14 cellular contexts compared by ENCODE assay signal in the genomic region with DNA sequence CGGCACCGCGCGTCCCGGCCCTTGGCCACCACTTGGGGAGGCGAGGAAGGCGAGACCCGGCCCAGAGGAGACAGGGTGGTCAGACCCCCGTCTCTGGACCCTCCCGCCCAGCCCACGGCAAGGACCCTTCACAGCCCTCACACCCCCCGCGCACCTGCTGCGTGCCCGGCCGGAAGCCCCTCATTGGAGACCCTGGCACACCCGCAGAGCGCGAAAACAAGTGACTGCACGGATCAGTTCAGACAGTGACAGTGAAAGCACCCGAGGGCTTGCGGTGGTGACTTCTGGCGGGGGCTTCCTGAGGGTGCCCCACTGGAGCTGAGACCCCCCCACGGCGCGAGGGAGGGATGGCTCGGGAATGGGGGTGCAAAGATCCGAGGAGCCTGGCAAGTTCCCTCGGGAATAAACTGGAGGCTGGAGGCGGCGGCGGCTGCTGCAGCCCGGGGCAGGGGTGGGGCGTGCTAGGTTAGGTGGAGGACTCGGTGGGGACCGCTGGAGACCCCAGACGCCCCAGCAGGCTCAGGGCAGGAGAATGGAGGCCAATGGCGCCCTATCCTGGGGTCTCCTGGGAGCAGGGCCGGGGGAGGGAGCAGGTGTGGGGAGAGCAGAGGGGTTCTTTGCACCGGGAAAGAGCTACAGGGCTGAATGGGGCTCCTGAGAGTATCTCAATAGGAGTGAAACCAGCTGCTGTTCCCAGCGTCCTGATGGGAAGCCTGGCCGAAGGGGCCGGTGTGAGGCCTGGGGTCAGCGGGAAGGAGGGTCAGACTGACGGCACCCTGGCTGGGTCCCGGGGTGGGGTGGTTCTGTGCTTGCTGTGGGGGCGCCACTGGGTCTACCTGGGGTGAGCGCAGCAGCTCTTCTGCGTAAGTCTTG. TPM values are rescaled to one million over a fixed set of nuclear protein-coding genes. Genes with fewer than 3 reads are reported as not detected.
DNase-seq lines count a peak whose midpoint lies in the region; ATAC-seq, FAIRE-seq and TF ChIP-seq lines count a peak whose summit lies in the region.
"Had no signal": no experiment of that assay in that cellular context is flagged by ENCODE, and none has a peak within 500 bp of the region (broad histone marks: within the 10 kb centered on the region; RNA-seq: fewer than 3 reads in every experiment).

No MANE protein-coding gene starts in this region.

- H3K9me3 Mint-ChIP-seq in HFFc6 (no peaks in the 10 kb centered on the region), astrocyte (ENCODE audit: unreplicated experiment) (peaks cover 5% of the 10 kb centered on the region), neural progenitor cell (no peaks in the 10 kb centered on the region)
- H3K9me3 Mint-ChIP-seq: T-helper 1 cell treated with Interleukin-12 subunit alpha and Interleukin-12 subunit beta and Interleukin-4 antibody, amounts not matched to agents 30 μg/mL and 1 μg/mL, for 36 hours had no signal

- H3K27me3 Mint-ChIP-seq in HFFc6 (ENCODE audit: insufficient read depth) (peaks cover 37% of the 10 kb centered on the region), astrocyte (ENCODE audit: low read depth, unreplicated experiment) (peaks cover 44% of the 10 kb centered on the region), neural progenitor cell (ENCODE audit: insufficient read depth, low read depth) (peaks cover 54% of the 10 kb centered on the region)

- no peak overlapping the region for H3K27ac Mint-ChIP-seq in HFFc6
- H3K27ac Mint-ChIP-seq in astrocyte (ENCODE audit: unreplicated experiment) = no peak overlapping the region
- no peak overlapping the region for H3K27ac Mint-ChIP-seq in neural progenitor cell
- H3K27ac Mint-ChIP-seq: T-helper 1 cell treated with Interleukin-12 subunit alpha and Interleukin-12 subunit beta and Interleukin-4 antibody, amounts not matched to agents 30 μg/mL and 1 μg/mL, for 36 hours had no signal

- H3K27ac ChIP-seq in astrocyte (ENCODE audit: low read depth, low read length) = no peak overlapping the region
- H3K27ac ChIP-seq in neural progenitor cell = no peak overlapping the region

- H3K4me1 ChIP-seq in astrocyte (ENCODE audit: insufficient read depth, low read length) = peaks cover 18% of the 10 kb centered on the region
- H3K4me1 ChIP-seq in neural progenitor cell = peaks cover 6% of the 10 kb centered on the region

- H3K9ac ChIP-seq in astrocyte (ENCODE audit: low read length) (no peak overlapping the region), neural progenitor cell (no peak overlapping the region)

- H3F3A ChIP-seq in neural progenitor cell (ENCODE audit: low read depth) = peaks cover 18% of the 10 kb centered on the region

- H3K27me3 ChIP-seq in astrocyte (ENCODE audit: insufficient read depth, low read length) (peaks cover 37% of the 10 kb centered on the region), neural progenitor cell (peaks cover 100% of the 10 kb centered on the region)

- DNase-seq in NCI-H345 (lab: John Stamatoyannopoulos, UW) (peak; percentile 56), NCI-H345 treated with DMSO at 0.1 percent for 48 hours (lab: John Stamatoyannopoulos, UW; ENCODE audit: unreplicated experiment) (no peak), HFFc6 (no peak), astrocyte (ENCODE audit: low read depth) (no peak), neural progenitor cell (ENCODE audit: low spot score) (peak; percentile 45), NCI-H1105 (lab: John Stamatoyannopoulos, UW) (no peak)
- DNase-seq in activated CD4-positive, CD25-positive, alpha-beta regulatory T cell treated with anti-CD3 and anti-CD28 coated beads, Interleukin-2, amount 50 U/mL, for 72 hours = no peak
- DNase-seq: aorta, GDM1, naive B cell had no signal

- no peak overlapping the region for H2AFZ ChIP-seq in astrocyte (ENCODE audit: low read depth, low read length)
- no peak overlapping the region for H2AFZ ChIP-seq in neural progenitor cell (replicated peaks)

- no peaks in the 10 kb centered on the region for H3K79me2 ChIP-seq in astrocyte (ENCODE audit: insufficient read depth, low read length)
- no peaks in the 10 kb centered on the region for H3K79me2 ChIP-seq in neural progenitor cell (ENCODE audit: low read depth)

- H3K9me3 ChIP-seq in astrocyte (ENCODE audit: insufficient read depth, low read depth, low read length) = no peaks in the 10 kb centered on the region
- H3K9me3 ChIP-seq in neural progenitor cell (ENCODE audit: low read depth) = no peaks in the 10 kb centered on the region

- H3K4me2 ChIP-seq in astrocyte (ENCODE audit: low read length) (peak overlapping the region; percentile 67), neural progenitor cell (peak overlapping the region; percentile 69)
- H3K4me2 ChIP-seq: smooth muscle cell had no signal

- H3K36me3 ChIP-seq in astrocyte (ENCODE audit: insufficient read depth, low read length) (no peaks in the 10 kb centered on the region), neural progenitor cell (no peaks in the 10 kb centered on the region)

- H3K4me3 ChIP-seq in astrocyte (ENCODE audit: insufficient read depth, low read depth, low read length) = no peak overlapping the region
- H3K4me3 ChIP-seq in neural progenitor cell = peak overlapping the region; percentile 31
- H3K4me3 ChIP-seq: smooth muscle cell had no signal

- H3K4me1 Mint-ChIP-seq in HFFc6 (ENCODE audit: low read depth) (peaks cover 5% of the 10 kb centered on the region; the same call in 1 of the 2 replicates), astrocyte (ENCODE audit: low read depth, unreplicated experiment) (peaks cover 3% of the 10 kb centered on the region), neural progenitor cell (peaks cover 28% of the 10 kb centered on the region)

- ATAC-seq in HG02981 (IDR thresholded peaks at IDR 0.05; ENCODE audit: unreplicated experiment) = no peak

- H3K4me3 Mint-ChIP-seq in HFFc6 (no peak overlapping the region), astrocyte (ENCODE audit: unreplicated experiment) (peak overlapping the region; percentile 45), neural progenitor cell (peak overlapping the region; percentile 74)
- H3K4me3 Mint-ChIP-seq: T-helper 1 cell treated with Interleukin-12 subunit alpha and Interleukin-12 subunit beta and Interleukin-4 antibody, amounts not matched to agents 30 μg/mL and 1 μg/mL, for 36 hours had no signal

- peaks cover 28% of the 10 kb centered on the region for H4K20me1 ChIP-seq in astrocyte (ENCODE audit: insufficient read depth, low read length)
- H4K20me1 ChIP-seq in neural progenitor cell (ENCODE audit: low read depth) = peaks cover 64% of the 10 kb centered on the region

- TF ChIP-seq CTCF in HFFc6 (IDR thresholded peaks at IDR 0.05) (0 out of 2 replicates have a peak, but pooled peaks have one; percentile 7), astrocyte (IDR thresholded peaks at IDR 0.05; ENCODE audit: insufficient read depth, low read depth, low read length) (no peak), neural progenitor cell (IDR thresholded peaks at IDR 0.05) (no peak)

- no peak for FAIRE-seq in astrocyte (lab: Jason Lieb, UNC)

- H3K36me3 Mint-ChIP-seq in HFFc6 (ENCODE audit: low read depth) = no peaks in the 10 kb centered on the region
- H3K36me3 Mint-ChIP-seq in astrocyte (ENCODE audit: low read depth, unreplicated experiment) = no peaks in the 10 kb centered on the region
- H3K36me3 Mint-ChIP-seq in neural progenitor cell = no peaks in the 10 kb centered on the region
- H3K36me3 Mint-ChIP-seq: naive B cell had no signal

RNA-seq across cellular contexts. Expression of gene FBXL16, which starts 0.8 kb away (rescaled TPM):
- under 1 TPM in 1 of 6 experiments, not detected in 5; 0.05 TPM for total RNA-seq in HFFc6 (2021; fragmentation: NEBNext Ultra II Directional; extraction: Animal tissue kit (Norgen Biotek cat#: 25700))
- total RNA-seq in astrocyte = 3.7 and 5.2 TPM in 2 replicates
- 0.13 and 0.65 TPM in 2 replicates for total RNA-seq in neural progenitor cell (ENCODE audit: low replicate concordance)
- total RNA-seq: LHCN-M2 had no signal

RNA-seq across cellular contexts. Expression of gene METRN, which starts 8.5 kb away (rescaled TPM):
- 100 to 1,000 TPM in 1 of 6 experiments, 10 to 100 TPM in 5; 61.5 to 103 (median 70.4) TPM for total RNA-seq in HFFc6 (2021; fragmentation: NEBNext Ultra II Directional; extraction: Animal tissue kit (Norgen Biotek cat#: 25700))
- total RNA-seq in astrocyte (30.1 and 31.5 TPM in 2 replicates), neural progenitor cell (ENCODE audit: low replicate concordance) (24.3 and 110 TPM in 2 replicates)

RNA-seq across cellular contexts. Expression of gene ANTKMT, which starts 14.5 kb away (rescaled TPM):
- 10 to 100 TPM; 50.1 to 57.7 (median 54.7) TPM for total RNA-seq in HFFc6 (2021; fragmentation: NEBNext Ultra II Directional; extraction: Animal tissue kit (Norgen Biotek cat#: 25700))
- total RNA-seq in astrocyte (22.6 and 26.6 TPM in 2 replicates), neural progenitor cell (ENCODE audit: low replicate concordance) (7.5 and 20.9 TPM in 2 replicates)

RNA-seq across cellular contexts. Expression of gene WDR24, which starts 16.2 kb away (rescaled TPM):
- 1 to 10 TPM; 8.1 to 9.9 (median 8.7) TPM for total RNA-seq in HFFc6 (2021; fragmentation: NEBNext Ultra II Directional; extraction: Animal tissue kit (Norgen Biotek cat#: 25700))
- total RNA-seq in astrocyte = 8.2 and 9.5 TPM in 2 replicates
- 3.5 and 12.5 TPM in 2 replicates for total RNA-seq in neural progenitor cell (ENCODE audit: low replicate concordance)

RNA-seq across cellular contexts. Expression of gene CCDC78, which starts 19.8 kb away (rescaled TPM):
- total RNA-seq in HFFc6 (2021; fragmentation: NEBNext Ultra II Directional; extraction: Animal tissue kit (Norgen Biotek cat#: 25700)) = 1 to 10 TPM; 2.2 to 4.1 (median 3.4) TPM
- 2.1 and 4.7 TPM in 2 replicates for total RNA-seq in astrocyte
- 0.67 and 3.7 TPM in 2 replicates for total RNA-seq in neural progenitor cell (ENCODE audit: low replicate concordance)

Comparison
In these comparisons a context has a peak if more than half of its experiments do, and no peak if none do; other contexts are left out.
1. DNase-seq: peak in NCI-H345 (single experiment) and neural progenitor cell (single experiment); none in NCI-H345 treated with DMSO at 0.1 percent for 48 hours (single experiment), HFFc6 (single experiment), astrocyte (single experiment), activated CD4-positive, CD25-positive, alpha-beta regulatory T cell treated with anti-CD3 and anti-CD28 coated beads, Interleukin-2, amount 50 U/mL, for 72 hours (single experiment) and NCI-H1105 (single experiment).